Comparison of ENCODE assay signal across 11 cellular contexts in the genomic region with DNA sequence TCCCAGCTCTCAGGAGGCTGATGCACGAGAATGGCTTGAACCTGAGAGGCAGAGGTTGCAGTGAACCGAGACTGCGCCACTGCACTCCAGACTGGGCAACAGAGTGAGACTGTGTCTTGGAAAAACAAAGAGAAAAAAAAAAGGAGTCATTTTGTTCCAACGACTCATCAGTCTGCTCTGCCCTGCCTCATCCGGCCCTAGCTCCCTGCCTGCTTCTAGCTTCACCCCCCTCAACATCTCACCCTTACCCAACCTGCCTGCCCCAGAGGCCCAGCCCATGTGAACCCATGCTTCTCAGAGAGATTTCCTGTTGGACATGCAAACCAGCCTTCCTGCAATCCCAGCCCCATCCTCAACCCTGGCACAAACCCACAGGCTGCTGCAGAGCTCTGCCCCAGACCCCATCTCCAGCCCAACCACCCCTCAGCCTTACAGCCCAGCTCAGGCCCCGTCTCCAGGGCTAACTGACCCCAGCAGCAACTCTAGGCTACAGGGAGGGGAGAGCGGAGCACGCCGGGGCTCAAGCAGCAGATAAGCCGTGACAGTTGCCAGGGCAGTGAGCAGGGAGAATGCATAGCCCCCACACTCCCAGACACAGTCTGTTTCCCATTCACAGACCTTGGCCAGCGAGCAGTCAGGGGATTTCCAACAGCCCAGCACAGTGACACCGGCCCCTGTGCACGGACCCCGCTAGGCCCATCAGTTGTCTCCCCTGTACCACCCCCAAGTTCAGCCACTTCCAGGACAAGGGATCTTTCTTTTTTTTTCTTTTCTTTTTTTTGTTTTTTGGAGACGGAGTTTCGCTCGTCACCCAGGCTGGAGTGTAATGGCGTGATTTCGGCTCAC.
DNase-seq lines count a peak whose midpoint lies in the region; ATAC-seq and TF ChIP-seq lines count a peak whose summit lies in the region.
"Had no signal": no experiment of that assay in that cellular context is flagged by ENCODE, and none has a peak within 500 bp of the region (broad histone marks: within the 10 kb centered on the region; RNA-seq: fewer than 3 reads in every experiment).

No MANE protein-coding gene starts in this region.

- intact Hi-C loops in heart right ventricle (cut with DNase I) (no loop called here), left ventricle myocardium inferior (cut with micrococcal nuclease) (no loop called here)

- no peak for DNase-seq in heart right ventricle
- no peak for DNase-seq in left ventricle myocardium inferior
- DNase-seq in adipocyte (ENCODE audit: low read depth), result peak; percentile 30
- DNase-seq in kidney tubule cell (ENCODE audit: low spot score), result peak; percentile 82
- DNase-seq in NCI-H526 treated with DMSO at 0.1 percent for 48 hours (lab: John Stamatoyannopoulos, UW), result no peak
- no peak for DNase-seq in NCI-H446 treated with DMSO at 0.1 percent for 48 hours (lab: John Stamatoyannopoulos, UW)
- DNase-seq: activated B cell treated with CpG ODN at 0.5 μM for 24 hours, OCI-M1 had no signal

- WGBS in heart right ventricle, 2 donors, result 68 to 76% methylated on average over 19 of the region's 19 CpGs

- no peaks in the 10 kb centered on the region for H3K9me3 ChIP-seq in heart right ventricle
- H3K9me3 ChIP-seq in left ventricle myocardium inferior (replicated peaks), result no peaks in the 10 kb centered on the region
- no peaks in the 10 kb centered on the region for H3K9me3 ChIP-seq in adipocyte (ENCODE audit: control insufficient read depth, low read length)
- H3K9me3 ChIP-seq: BLaER1 treated with 17β-estradiol and CSF1 and Interleukin-3, amounts not matched to agents 10 nM and 100 nM had no signal

- H3K36me3 ChIP-seq in heart right ventricle (peaks cover 0 to 57% (median 19%) of the 10 kb centered on the region in 9 donors), left ventricle myocardium inferior (peaks cover 31% of the 10 kb centered on the region), adipocyte (ENCODE audit: control insufficient read depth, insufficient read depth, low read length, severe bottlenecking) (peaks cover 45% of the 10 kb centered on the region)

- peak overlapping the region; percentile 34 for H3K9ac ChIP-seq in adipocyte (ENCODE audit: low read length)

- no peak overlapping the region for H3K27ac ChIP-seq in heart right ventricle
- H3K27ac ChIP-seq in left ventricle myocardium inferior (replicated peaks), result no peak overlapping the region

- peak in 6 of 8 donors; percentile 17 to 46 (median 34) for ATAC-seq in heart right ventricle
- ATAC-seq in GM18868 (IDR thresholded peaks at IDR 0.05; ENCODE audit: unreplicated experiment), result no peak
- ATAC-seq in HG02610 (IDR thresholded peaks at IDR 0.05; ENCODE audit: unreplicated experiment), result no peak

- H3K27me3 ChIP-seq in heart right ventricle (no peaks in the 10 kb centered on the region), left ventricle myocardium inferior (ENCODE audit: low read depth) (no peaks in the 10 kb centered on the region), adipocyte (replicated peaks; ENCODE audit: control insufficient read depth, insufficient read depth, low read length) (no peaks in the 10 kb centered on the region)
- H3K27me3 ChIP-seq: BLaER1 treated with 17β-estradiol and CSF1 and Interleukin-3, amounts not matched to agents 10 nM and 100 nM had no signal

- H3K4me3 ChIP-seq in heart right ventricle, result no peak overlapping the region
- no peak overlapping the region for H3K4me3 ChIP-seq in left ventricle myocardium inferior
- H3K4me3 ChIP-seq in adipocyte (ENCODE audit: low read length), result no peak overlapping the region
- H3K4me3 ChIP-seq: BLaER1 treated with 17β-estradiol and CSF1 and Interleukin-3, amounts not matched to agents 10 nM and 100 nM had no signal

- TF ChIP-seq CTCF in heart right ventricle (IDR thresholded peaks at IDR 0.05) (no peak), left ventricle myocardium inferior (IDR thresholded peaks at IDR 0.05; ENCODE audit: borderline replicate concordance) (no peak)

- peaks cover 0 to 15% (median 0%) of the 10 kb centered on the region in 9 donors for H3K4me1 ChIP-seq in heart right ventricle
- H3K4me1 ChIP-seq in left ventricle myocardium inferior, result peaks cover 19% of the 10 kb centered on the region
- H3K4me1 ChIP-seq in adipocyte (ENCODE audit: control insufficient read depth, insufficient read depth, low read length), result peaks cover 11% of the 10 kb centered on the region

Comparison
In these comparisons a context has a peak if more than half of its experiments do, and no peak if none do; other contexts are left out.
1. ATAC-seq: peak in heart right ventricle (6 of 8); none in GM18868 (single experiment) and HG02610 (single experiment).
2. DNase-seq: peak in adipocyte (single experiment) and kidney tubule cell (single experiment); none in heart right ventricle (0 of 2), left ventricle myocardium inferior (single experiment), NCI-H526 treated with DMSO at 0.1 percent for 48 hours (single experiment) and NCI-H446 treated with DMSO at 0.1 percent for 48 hours (single experiment).